Comparison of ENCODE assay signal across 8 cellular contexts in genomic region chr19:5903502-5904301, GRCh38. TPM values are rescaled to one million over a fixed set of nuclear protein-coding genes. Genes with fewer than 3 reads are reported as not detected.
DNase-seq lines count a peak whose midpoint lies in the region; ATAC-seq and TF ChIP-seq lines count a peak whose summit lies in the region.

Gene NDUFA11 (minus strand): TSS chr19:5903790. CDS start chr19:5903708, 82 bp downstream.

- peak; percentile 50 to 86 for TF ChIP-seq POLR2A in heart left ventricle (IDR thresholded peaks at IDR 0.05)
- TF ChIP-seq POLR2A in upper lobe of left lung (IDR thresholded peaks at IDR 0.05), result peak in 3 of 4 donors; percentile 32 to 81 (median 38)

- H3K36me3 Mint-ChIP-seq in activated naive CD8-positive, alpha-beta T cell treated with anti-CD3 and anti-CD28 coated beads, Interleukin-2, amount 10 ng/mL, durations not matched to agents 7 days and 5 days, result peaks cover 10% of the 10 kb centered on the region

- H3K4me1 Mint-ChIP-seq in activated naive CD8-positive, alpha-beta T cell treated with anti-CD3 and anti-CD28 coated beads, Interleukin-2, amount 10 ng/mL, durations not matched to agents 7 days and 5 days, result peaks cover 21% of the 10 kb centered on the region

- TF ChIP-seq EP300 in upper lobe of left lung (IDR thresholded peaks at IDR 0.05), result no peak

- H3K4me3 ChIP-seq in GM12875 (ENCODE audit: low read depth, low read length) (peak within 1 kb of the TSS; percentile 99), SU-DHL-6 (ENCODE audit: insufficient read depth, low read length, poor library complexity, severe bottlenecking) (peak within 1 kb of the TSS; percentile 100), heart left ventricle (peak within 1 kb of the TSS; percentile 61 to 98 (median 86)), upper lobe of left lung (peak within 1 kb of the TSS; percentile 75 to 96 (median 84))

- no peaks in the 10 kb centered on the region for H3K27me3 ChIP-seq in SU-DHL-6 (ENCODE audit: low read length)
- no peaks in the 10 kb centered on the region for H3K27me3 ChIP-seq in heart left ventricle
- H3K27me3 ChIP-seq in upper lobe of left lung, result no peaks in the 10 kb centered on the region

- TF ChIP-seq CTCF in GM12875 (IDR thresholded peaks at IDR 0.05; ENCODE audit: borderline replicate concordance, insufficient read depth, low read depth, low read length), result no peak
- TF ChIP-seq CTCF in SU-DHL-6 (IDR thresholded peaks at IDR 0.05; ENCODE audit: insufficient read depth, low read length, poor library complexity, severe bottlenecking), result no peak
- TF ChIP-seq CTCF in heart left ventricle (IDR thresholded peaks at IDR 0.05), result no peak
- peak in 4 of 6 experiments; percentile 15 to 43 (median 40) for TF ChIP-seq CTCF in upper lobe of left lung (IDR thresholded peaks at IDR 0.05)

- ATAC-seq in HG02763 (IDR thresholded peaks at IDR 0.05; ENCODE audit: unreplicated experiment) (peak; percentile 33), heart left ventricle (peak; percentile 82 to 84 (median 84)), upper lobe of left lung (ENCODE audit: low FRiP score in 2 of 2) (peak; percentile 57 to 89)
- peak; percentile 44 for ATAC-seq in activated naive CD8-positive, alpha-beta T cell treated with anti-CD3 and anti-CD28 coated beads, Interleukin-2, amount 10 ng/mL, durations not matched to agents 7 days and 5 days (ENCODE audit: low read depth)

- intact Hi-C loops in heart left ventricle (cut with DNase I), result loop anchor here in 4 of 10 donors (1.0 to 10.0 kb wide), 6 partner anchors 51 to 471 kb away; partner anchors contain the start of genes RANBP3 (in 3 of the 4), ALKBH7 (in 1 of the 4), PSPN (in 1 of the 4) and RPL36 (in 1 of the 4)
- intact Hi-C loops in posterior cingulate gyrus (cut with DNase I), result loop anchor here (5.0 kb wide), 2 partner anchors 74 to 111 kb away; partner anchors contain the start of genes DUS3L and RANBP3

- POLR2A ChIA-PET in activated naive CD8-positive, alpha-beta T cell treated with anti-CD3 and anti-CD28 coated beads, Interleukin-2, amount 10 ng/mL, durations not matched to agents 7 days and 5 days (lab: Charles Lee), result interaction anchor here (0.5 to 4.3 kb wide), 30 partner anchors 10 to 1896 kb away, joined by 3 to 72 read pairs (median 4); partner anchors contain the start of genes CAPS, CATSPERD, DUS3L and LONP1

- H3K4me1 ChIP-seq in heart left ventricle (peaks cover 4 to 38% (median 23%) of the 10 kb centered on the region in 12 donors), upper lobe of left lung (peaks cover 20 to 30% (median 22%) of the 10 kb centered on the region in 4 donors)

- H3K4me3 Mint-ChIP-seq in activated naive CD8-positive, alpha-beta T cell treated with anti-CD3 and anti-CD28 coated beads, Interleukin-2, amount 10 ng/mL, durations not matched to agents 7 days and 5 days, result peak within 1 kb of the TSS; percentile 96

- H3K9me3 ChIP-seq in SU-DHL-6 (ENCODE audit: insufficient read depth, low read length) (no peaks in the 10 kb centered on the region), heart left ventricle (no peaks in the 10 kb centered on the region), upper lobe of left lung (no peaks in the 10 kb centered on the region)

- peak; percentile 91 to 100 (median 99) for DNase-seq in NCI-H1417 (lab: John Stamatoyannopoulos, UW)
- DNase-seq in activated naive CD8-positive, alpha-beta T cell treated with anti-CD3 and anti-CD28 coated beads, Interleukin-2, amount 10 ng/mL, durations not matched to agents 7 days and 5 days, result peak; percentile 99
- peak; percentile 97 to 99 (median 98) for DNase-seq in heart left ventricle
- peak; percentile 90 to 99 (median 94) for DNase-seq in posterior cingulate gyrus
- DNase-seq in upper lobe of left lung, result peak; percentile 100

- H3K9me3 Mint-ChIP-seq in activated naive CD8-positive, alpha-beta T cell treated with anti-CD3 and anti-CD28 coated beads, Interleukin-2, amount 10 ng/mL, durations not matched to agents 7 days and 5 days, result no peaks in the 10 kb centered on the region

- H3F3A ChIP-seq in SU-DHL-6 (ENCODE audit: insufficient read depth), result no peaks in the 10 kb centered on the region

- H3K79me2 ChIP-seq in SU-DHL-6 (ENCODE audit: insufficient read depth, low read length), result peaks cover 35% of the 10 kb centered on the region

- H3K9ac ChIP-seq in SU-DHL-6 (ENCODE audit: low read length), result peak within 1 kb of the TSS; percentile 100

- no peaks in the 10 kb centered on the region for H4K20me1 ChIP-seq in SU-DHL-6 (ENCODE audit: low read depth, low read length)

- H3K9me2 ChIP-seq in SU-DHL-6 (replicated peaks; ENCODE audit: insufficient read depth, low read length), result no peaks in the 10 kb centered on the region

- 0% methylated on average over 43 to 66 of the region's 66 CpGs for WGBS in heart left ventricle, 4 donors
- 0 to 1% methylated on average over 20 to 42 of the region's 66 CpGs for WGBS in upper lobe of left lung, 2 donors

- no peaks in the 10 kb centered on the region for H3K27me3 Mint-ChIP-seq in activated naive CD8-positive, alpha-beta T cell treated with anti-CD3 and anti-CD28 coated beads, Interleukin-2, amount 10 ng/mL, durations not matched to agents 7 days and 5 days

- H3K36me3 ChIP-seq in SU-DHL-6 (ENCODE audit: low read length), result no peaks in the 10 kb centered on the region
- H3K36me3 ChIP-seq in heart left ventricle, result peaks cover 0 to 15% (median 9%) of the 10 kb centered on the region in 9 donors
- peaks cover 0 to 14% (median 2%) of the 10 kb centered on the region in 4 donors for H3K36me3 ChIP-seq in upper lobe of left lung

- peak within 1 kb of the TSS; percentile 93 for H3K4me2 ChIP-seq in SU-DHL-6 (ENCODE audit: low read depth, low read length, poor library complexity, severe bottlenecking)

- H3K27ac ChIP-seq in SU-DHL-6 (ENCODE audit: low read depth, low read length) (peak within 1 kb of the TSS; percentile 73), heart left ventricle (peak within 1 kb of the TSS; percentile 57 to 95 (median 91)), upper lobe of left lung (peak within 1 kb of the TSS; percentile 91 to 95 (median 93))

- peak within 1 kb of the TSS; percentile 99 for H3K27ac Mint-ChIP-seq in activated naive CD8-positive, alpha-beta T cell treated with anti-CD3 and anti-CD28 coated beads, Interleukin-2, amount 10 ng/mL, durations not matched to agents 7 days and 5 days

- peak within 1 kb of the TSS; percentile 80 for H2AFZ ChIP-seq in SU-DHL-6 (ENCODE audit: low read depth, low read length, severe bottlenecking)

RNA-seq across cellular contexts. Expression of gene NDUFA11, which starts in this region (rescaled TPM):
- 100 to 1,000 TPM; 187 to 193 TPM for total RNA-seq in activated naive CD8-positive, alpha-beta T cell treated with anti-CD3 and anti-CD28 coated beads, Interleukin-2, amount 10 ng/mL, durations not matched to agents 7 days and 5 days
- total RNA-seq in heart left ventricle (100 to 1,000 TPM; 388 to 533 (median 476) TPM), upper lobe of left lung (100 to 1,000 TPM in 4 of 6 donors, 10 to 100 TPM in 2; 87.3 to 238 (median 157) TPM)
- 100 to 1,000 TPM; 791 to 945 TPM for polyA plus RNA-seq in heart left ventricle

Comparison
In these comparisons a context has a peak if more than half of its experiments do, and no peak if none do; other contexts are left out.
1. Peak in every context shown above with its lines: DNase-seq, ATAC-seq, H3K4me3 ChIP-seq and H3K27ac ChIP-seq.
2. CTCF ChIP-seq: peak in upper lobe of left lung (4 of 6); none in GM12875 (single experiment), SU-DHL-6 (single experiment) and heart left ventricle (0 of 12).
3. ATAC-seq: peak in every context shown above with its lines; median percentile 84 in heart left ventricle; 73 in upper lobe of left lung; 44 in activated naive CD8-positive, alpha-beta T cell treated with anti-CD3 and anti-CD28 coated beads, Interleukin-2, amount 10 ng/mL, durations not matched to agents 7 days and 5 days; 33 in HG02763.